In genomic region chr16:56621665-56622445, GRCh38 we compare ENCODE assay signal across 3 cellular contexts. TPM values are rescaled to one million over a fixed set of nuclear protein-coding genes. Genes with fewer than 3 reads are reported as not detected.
"Had no signal": no experiment of that assay in that cellular context is flagged by ENCODE, and none has a peak within 500 bp of the region (broad histone marks: within the 10 kb centered on the region; RNA-seq: fewer than 3 reads in every experiment).

No MANE protein-coding gene starts in this region.

RNA-seq across cellular contexts. Expression of gene MT1E, which starts 3.7 kb away (rescaled TPM):
- total RNA-seq: SK-MEL-5 had no signal

RNA-seq across cellular contexts. Expression of gene MT1M, which starts 10.6 kb away (rescaled TPM):
- total RNA-seq: HT-29, IMR-90, SK-MEL-5 had no signal

RNA-seq across cellular contexts. Expression of gene MT1A, which starts 16.6 kb away (rescaled TPM):
- total RNA-seq: IMR-90, SK-MEL-5 had no signal

RNA-seq across cellular contexts. Expression of gene MT1B, which starts 29.8 kb away (rescaled TPM):
- total RNA-seq: HT-29, IMR-90, SK-MEL-5 had no signal
